In genomic region chr17:39167492-39167891, GRCh38 we compare ENCODE assay signal across 12 cellular contexts.
DNase-seq lines count a peak whose midpoint lies in the region; ATAC-seq and TF ChIP-seq lines count a peak whose summit lies in the region.
"Had no signal": no experiment of that assay in that cellular context is flagged by ENCODE, and none has a peak within 500 bp of the region (broad histone marks: within the 10 kb centered on the region; RNA-seq: fewer than 3 reads in every experiment).

No MANE protein-coding gene starts in this region.

- CTCF ChIA-PET in HEK293 (lab: Yijun Ruan, JAX) (interaction anchor here (0.7 to 7.0 kb wide), 7 partner anchors 8 to 431 kb away, joined by 4 to 183 read pairs (median 16); no protein-coding TSS in a partner anchor), HEK293T (lab: Yijun Ruan, JAX) (interaction anchor here (0.5 to 1.7 kb wide), 2 partner anchors 7 to 76 kb away, joined by 3 to 21 read pairs; no protein-coding TSS in a partner anchor)

- no peaks in the 10 kb centered on the region for H3K27me3 ChIP-seq in NT2/D1 (ENCODE audit: insufficient read depth, insufficient read length)

- H3K4me1 ChIP-seq in HEK293 (ENCODE audit: control insufficient read depth, insufficient read depth, low read length) (0 out of 2 replicates have a peak, but pooled peaks cover 4% of the 10 kb centered on the region), NT2/D1 (ENCODE audit: insufficient read depth, insufficient read length) (peaks cover 22% of the 10 kb centered on the region)

- DNase-seq in AG10803 (ENCODE audit: low read depth) (peak; percentile 37), NT2/D1 (ENCODE audit: low read depth, low spot score) (no peak), globus pallidus (ENCODE audit: low spot score) (peak; percentile 68), superior temporal gyrus (ENCODE audit: extremely low spot score) (no peak), HEK293T (ENCODE audit: extremely low spot score) (no peak)
- DNase-seq: endodermal cell, NCI-H526, thyroid gland had no signal

- peak overlapping the region; percentile 0 for H3K9ac ChIP-seq in NT2/D1 (ENCODE audit: insufficient read length, low read depth)

- no peak for TF ChIP-seq CTCF in AG10803 (conservative IDR thresholded peaks at IDR 0.05; ENCODE audit: low read length)
- TF ChIP-seq CTCF in HEK293 (tag by site-specific recombination; IDR thresholded peaks at IDR 0.05): no peak

- no peak overlapping the region for H3K27ac ChIP-seq in HEK293 (ENCODE audit: extremely low read depth, low read depth, low read length)
- H3K27ac ChIP-seq: thyroid gland had no signal

- H3K36me3 ChIP-seq in HEK293 (ENCODE audit: control insufficient read depth in 2 of 2, insufficient read depth in 1 of 2, low read length in 2 of 2) (no peaks in the 10 kb centered on the region), NT2/D1 (ENCODE audit: insufficient read depth, insufficient read length, low read length) (no peaks in the 10 kb centered on the region)
- H3K36me3 ChIP-seq: thyroid gland had no signal

- H3K9me3 ChIP-seq in HEK293 (ENCODE audit: control insufficient read depth, insufficient read depth, low read depth, low read length): no peaks in the 10 kb centered on the region
- H3K9me3 ChIP-seq in NT2/D1 (ENCODE audit: insufficient read depth, low read length): no peaks in the 10 kb centered on the region
- H3K9me3 ChIP-seq: thyroid gland had no signal

- H3K4me3 ChIP-seq in AG10803 (ENCODE audit: low read length) (no peak overlapping the region), HEK293 (ENCODE audit: low read depth, low read length) (no peak overlapping the region), NT2/D1 (ENCODE audit: insufficient read length, low read depth) (no peak overlapping the region)
- H3K4me3 ChIP-seq: thyroid gland had no signal

- POLR2A ChIA-PET in HEK293 (lab: Yijun Ruan, JAX) (interaction anchor here (0.6 to 1.1 kb wide), 2 partner anchors 13 to 14 kb away, joined by 4 read pairs; no protein-coding TSS in a partner anchor), HEK293T (lab: Yijun Ruan, JAX) (interaction anchor here (1.0 to 2.2 kb wide), 2 partner anchors 32 to 314 kb away, joined by 3 to 9 read pairs; partner anchors contain the start of genes RPL19 and RPL23)

- no peak for ATAC-seq in HG03139 (IDR thresholded peaks at IDR 0.05; ENCODE audit: unreplicated experiment)
- no peak for ATAC-seq in GM21390 (IDR thresholded peaks at IDR 0.05; ENCODE audit: unreplicated experiment)
- ATAC-seq: right cardiac atrium had no signal

TF ChIP-seq in HEK293, 187 proteins besides CTCF, POLR2A, EP300 and RAD21:
- TF ChIP-seq GLIS1 (tag by site-specific recombination; IDR thresholded peaks at IDR 0.05) (no peak), ZBTB17 (tag by site-specific recombination; IDR thresholded peaks at IDR 0.05) (0 out of 2 replicates have a peak, but pooled peaks have one; percentile 27)

TF ChIP-seq in HEK293T, 16 proteins besides CTCF, POLR2A, EP300 and RAD21:
- no peak for TF ChIP-seq SUZ12 (IDR thresholded peaks at IDR 0.05)
- TF ChIP-seq ARNT (IDR thresholded peaks at IDR 0.05): no peak
- TF ChIP-seq BHLHE40 (IDR thresholded peaks at IDR 0.05; ENCODE audit: borderline replicate concordance): no peak
- no peak for TF ChIP-seq CTBP1 (IDR thresholded peaks at IDR 0.05; ENCODE audit: borderline replicate concordance)
- TF ChIP-seq LEF1 (IDR thresholded peaks at IDR 0.05; ENCODE audit: borderline replicate concordance): no peak
- TF ChIP-seq FOXA1 (IDR thresholded peaks at IDR 0.05): no peak
- no peak for TF ChIP-seq NFRKB (IDR thresholded peaks at IDR 0.05)
- no peak for TF ChIP-seq SP1 (IDR thresholded peaks at IDR 0.05)
- no peak for TF ChIP-seq PKNOX1 (IDR thresholded peaks at IDR 0.05)
- no peak for TF ChIP-seq L3MBTL2 (conservative IDR thresholded peaks at IDR 0.05)
- TF ChIP-seq HDGF (IDR thresholded peaks at IDR 0.05; ENCODE audit: borderline replicate concordance): no peak
- no peak for TF ChIP-seq FOXK2 (IDR thresholded peaks at IDR 0.05)
- TF ChIP-seq FOXM1 (IDR thresholded peaks at IDR 0.05; ENCODE audit: borderline replicate concordance): no peak
- no peak for TF ChIP-seq ELF4 (IDR thresholded peaks at IDR 0.05)
- no peak for TF ChIP-seq TARDBP (IDR thresholded peaks at IDR 0.05)
- no peak for TF ChIP-seq ZNF384 (IDR thresholded peaks at IDR 0.05)

Comparison
In these comparisons a context has a peak if more than half of its experiments do, and no peak if none do; other contexts are left out.
1. DNase-seq: peak in AG10803 (single experiment) and globus pallidus (single experiment); none in NT2/D1 (single experiment), superior temporal gyrus (single experiment) and HEK293T (single experiment).